10 cellular contexts compared by ENCODE assay signal in genomic region chr5:96651948-96652753, GRCh38. TPM values are rescaled to one million over a fixed set of nuclear protein-coding genes. Genes with fewer than 3 reads are reported as not detected.
A peak's percentile ranks its signal among the peaks of the same experiment; 100 is the strongest.
DNase-seq lines count a peak whose midpoint lies in the region; ATAC-seq and TF ChIP-seq lines count a peak whose summit lies in the region.
"Had no signal": no experiment of that assay in that cellular context is flagged by ENCODE, and none has a peak within 500 bp of the region (broad histone marks: within the 10 kb centered on the region; RNA-seq: fewer than 3 reads in every experiment).

No MANE protein-coding gene starts in this region.

- no peak overlapping the region for H3K4me3 ChIP-seq in DOHH2 (ENCODE audit: low read length)
- no peak overlapping the region for H3K4me3 ChIP-seq in HUES48 (ENCODE audit: low read depth, low read length)
- H3K4me3 ChIP-seq in WERI-Rb-1 (ENCODE audit: low read depth, low read length): no peak overlapping the region
- H3K4me3 ChIP-seq in liver (ENCODE audit: low read depth in 1 of 3, low read length in 3 of 3): no peak overlapping the region

- no peak overlapping the region for H3K27ac Mint-ChIP-seq in activated naive CD4-positive, alpha-beta T cell treated with anti-CD3 and anti-CD28 coated beads, Interleukin-2, amount 50 U/mL, for 72 hours
- H3K27ac Mint-ChIP-seq: activated B cell treated with CpG ODN at 0.5 μM for 24 hours, IgD-negative memory B cell had no signal

- peak in 1 of 2 donors; percentile 53 for TF ChIP-seq RAD21 in liver (IDR thresholded peaks at IDR 0.05)

- H3K9ac ChIP-seq in HUES48 (ENCODE audit: low read depth, low read length) (no peak overlapping the region), liver (ENCODE audit: low read depth in 1 of 2, low read length in 2 of 2) (no peak overlapping the region)

- H3K9me3 Mint-ChIP-seq in activated naive CD4-positive, alpha-beta T cell treated with anti-CD3 and anti-CD28 coated beads, Interleukin-2, amount 50 U/mL, for 72 hours: no peaks in the 10 kb centered on the region
- H3K9me3 Mint-ChIP-seq: activated B cell treated with CpG ODN at 0.5 μM for 24 hours, IgD-negative memory B cell had no signal

- no peaks in the 10 kb centered on the region for H3F3A ChIP-seq in DOHH2 (ENCODE audit: control insufficient read depth, insufficient read depth)

- H3K9me3 ChIP-seq in DOHH2 (ENCODE audit: control insufficient read depth, insufficient read depth, low read length) (no peaks in the 10 kb centered on the region), HUES48 (ENCODE audit: control insufficient read depth, insufficient read depth, low read length) (no peaks in the 10 kb centered on the region), WERI-Rb-1 (ENCODE audit: severe bottlenecking) (no peaks in the 10 kb centered on the region), liver (ENCODE audit: control insufficient read depth in 4 of 4, low read length in 3 of 4) (no peaks in the 10 kb centered on the region)

- H3K4me1 ChIP-seq in DOHH2 (ENCODE audit: control insufficient read depth, low read length) (no peaks in the 10 kb centered on the region), HUES48 (ENCODE audit: control insufficient read depth, insufficient read depth, low read length) (peaks cover 23% of the 10 kb centered on the region), liver (ENCODE audit: control insufficient read depth in 4 of 4, insufficient read depth in 4 of 4, low read length in 3 of 4) (peaks cover 2 to 16% (median 11%) of the 10 kb centered on the region in 4 donors)

- ATAC-seq in HG02759 (IDR thresholded peaks at IDR 0.05; ENCODE audit: unreplicated experiment) (no peak), HG02852 (IDR thresholded peaks at IDR 0.05; ENCODE audit: unreplicated experiment) (no peak)
- no peak for ATAC-seq in activated naive CD4-positive, alpha-beta T cell treated with anti-CD3 and anti-CD28 coated beads, Interleukin-2, amount 50 U/mL, for 72 hours

- no peaks in the 10 kb centered on the region for H3K36me3 Mint-ChIP-seq in activated naive CD4-positive, alpha-beta T cell treated with anti-CD3 and anti-CD28 coated beads, Interleukin-2, amount 50 U/mL, for 72 hours

- TF ChIP-seq CTCF in DOHH2 (IDR thresholded peaks at IDR 0.05; ENCODE audit: low read depth, low read length, poor library complexity, severe bottlenecking) (peak; percentile 52), WERI-Rb-1 (IDR thresholded peaks at IDR 0.05; ENCODE audit: low read depth, low read length) (peak; percentile 47; the same call in 1 of the 2 replicates), liver (IDR thresholded peaks at IDR 0.05; ENCODE audit: low read depth, low read length, missing input control) (peak; percentile 22)

- H4K20me1 ChIP-seq in DOHH2 (ENCODE audit: control insufficient read depth, insufficient read depth, low read depth, low read length): no peaks in the 10 kb centered on the region

- DNase-seq in WERI-Rb-1: peak; percentile 25
- no peak for DNase-seq in mucosa of gallbladder (ENCODE audit: low spot score)
- no peak for DNase-seq in activated naive CD4-positive, alpha-beta T cell treated with anti-CD3 and anti-CD28 coated beads, Interleukin-2, amount 50 U/mL, for 72 hours (ENCODE audit: low spot score in 2 of 2)
- DNase-seq: activated B cell treated with CpG ODN at 0.5 μM for 24 hours had no signal

- no peak overlapping the region for H3K4me2 ChIP-seq in DOHH2 (ENCODE audit: low read length)

- H3K27me3 ChIP-seq in DOHH2 (ENCODE audit: control insufficient read depth, low read length) (peaks cover 17% of the 10 kb centered on the region), HUES48 (ENCODE audit: control insufficient read depth, insufficient read depth, low read length) (no peaks in the 10 kb centered on the region), WERI-Rb-1 (ENCODE audit: insufficient read depth, low read depth, severe bottlenecking) (no peaks in the 10 kb centered on the region), liver (ENCODE audit: control insufficient read depth in 4 of 4, insufficient read depth in 4 of 4, low read length in 3 of 4) (no peaks in the 10 kb centered on the region)

- H3K36me3 ChIP-seq in DOHH2 (ENCODE audit: control insufficient read depth, low read length): no peaks in the 10 kb centered on the region
- no peaks in the 10 kb centered on the region for H3K36me3 ChIP-seq in HUES48 (ENCODE audit: control insufficient read depth, insufficient read depth, low read length)
- no peaks in the 10 kb centered on the region for H3K36me3 ChIP-seq in WERI-Rb-1
- H3K36me3 ChIP-seq in liver (ENCODE audit: control insufficient read depth in 4 of 4, insufficient read depth in 3 of 4, low read depth in 1 of 4, low read length in 3 of 4): no peaks in the 10 kb centered on the region

- H3K79me2 ChIP-seq in DOHH2 (ENCODE audit: control insufficient read depth, low read length): no peaks in the 10 kb centered on the region

- H3K27ac ChIP-seq in DOHH2 (ENCODE audit: low read depth, low read length): no peak overlapping the region
- H3K27ac ChIP-seq in HUES48 (ENCODE audit: low read depth, low read length): peak overlapping the region; percentile 51
- no peak overlapping the region; the same call in 1 of the 2 replicates for H3K27ac ChIP-seq in WERI-Rb-1
- H3K27ac ChIP-seq in liver (ENCODE audit: low read depth in 1 of 2, low read length in 2 of 2): no peak overlapping the region

- WGBS in liver: 80% methylated on average over 4 of the region's 4 CpGs

- no peaks in the 10 kb centered on the region for H3K9me2 ChIP-seq in DOHH2 (replicated peaks; ENCODE audit: control insufficient read depth, low read length)

TF ChIP-seq in liver, 16 proteins besides CTCF, POLR2A, EP300 and RAD21:
- TF ChIP-seq EGR1 (IDR thresholded peaks at IDR 0.05; ENCODE audit: low read depth in 2 of 2) (no peak), JUND (IDR thresholded peaks at IDR 0.05) (no peak), YY1 (IDR thresholded peaks at IDR 0.05) (no peak), FOXA2 (IDR thresholded peaks at IDR 0.05) (no peak), FOXA1 (IDR thresholded peaks at IDR 0.05) (no peak), ATF3 (IDR thresholded peaks at IDR 0.05) (no peak)
- TF ChIP-seq, protein P1, sequence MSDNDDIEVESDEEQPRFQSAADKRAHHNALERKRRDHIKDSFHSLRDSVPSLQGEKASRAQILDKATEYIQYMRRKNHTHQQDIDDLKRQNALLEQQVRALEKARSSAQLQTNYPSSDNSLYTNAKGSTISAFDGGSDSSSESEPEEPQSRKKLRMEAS (IDR thresholded peaks at IDR 0.05): no peak

RNA-seq across cellular contexts. Expression of gene CAST, which starts 10.0 kb away (rescaled TPM):
- total RNA-seq in liver (100 to 1,000 TPM in 1 of 2 donors, 10 to 100 TPM in 1; 89.1 to 126 TPM), mucosa of gallbladder (173 TPM)
- 10 to 100 TPM; 43.3 to 72.9 TPM for polyA plus RNA-seq in liver
- total RNA-seq in activated naive CD4-positive, alpha-beta T cell treated with anti-CD3 and anti-CD28 coated beads, Interleukin-2, amount 50 U/mL, for 72 hours: 100 to 1,000 TPM in 1 of 2 donors, 10 to 100 TPM in 1; 97.5 to 169 TPM
